In the genomic region with DNA sequence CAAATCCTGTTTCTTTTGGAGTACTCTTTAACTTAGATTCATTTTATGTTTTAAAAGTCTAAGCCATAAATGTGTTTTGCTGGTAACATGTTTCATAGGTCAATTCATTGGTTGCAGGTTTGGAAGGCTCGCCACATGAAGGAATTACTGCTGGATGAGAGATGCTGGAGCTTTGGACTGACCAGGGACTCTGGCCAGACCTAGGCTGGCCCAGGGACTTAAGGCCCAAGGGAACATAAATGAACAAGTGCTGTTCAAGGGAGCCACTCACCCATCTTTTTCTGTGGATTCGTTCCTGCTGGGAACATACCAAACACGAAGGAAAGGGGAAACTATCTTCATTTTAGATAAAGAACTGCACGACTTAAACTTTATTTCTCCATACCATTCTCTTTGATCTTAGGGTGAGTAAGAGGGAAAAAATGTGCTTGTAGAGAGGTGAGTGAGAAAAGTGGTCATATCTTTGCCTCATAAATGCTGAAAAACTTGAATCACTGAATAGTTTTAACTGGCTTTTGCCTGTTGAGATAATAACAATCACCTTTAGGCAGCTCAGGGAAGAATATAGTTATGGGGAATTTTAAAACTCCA, we compare ENCODE assay signal across 1 cellular context.
TF ChIP-seq lines count a peak whose summit lies in the region.

No MANE protein-coding gene starts in this region.

TF ChIP-seq in K562, 482 proteins besides CTCF, POLR2A, EP300 and RAD21:
- no peak for TF ChIP-seq ZNF436 (CRISPR knock-in tag; IDR thresholded peaks at IDR 0.05)
- no peak for TF ChIP-seq RBM34 (IDR thresholded peaks at IDR 0.05; ENCODE audit: borderline replicate concordance, insufficient read depth, low read length)
- TF ChIP-seq, protein P1, sequence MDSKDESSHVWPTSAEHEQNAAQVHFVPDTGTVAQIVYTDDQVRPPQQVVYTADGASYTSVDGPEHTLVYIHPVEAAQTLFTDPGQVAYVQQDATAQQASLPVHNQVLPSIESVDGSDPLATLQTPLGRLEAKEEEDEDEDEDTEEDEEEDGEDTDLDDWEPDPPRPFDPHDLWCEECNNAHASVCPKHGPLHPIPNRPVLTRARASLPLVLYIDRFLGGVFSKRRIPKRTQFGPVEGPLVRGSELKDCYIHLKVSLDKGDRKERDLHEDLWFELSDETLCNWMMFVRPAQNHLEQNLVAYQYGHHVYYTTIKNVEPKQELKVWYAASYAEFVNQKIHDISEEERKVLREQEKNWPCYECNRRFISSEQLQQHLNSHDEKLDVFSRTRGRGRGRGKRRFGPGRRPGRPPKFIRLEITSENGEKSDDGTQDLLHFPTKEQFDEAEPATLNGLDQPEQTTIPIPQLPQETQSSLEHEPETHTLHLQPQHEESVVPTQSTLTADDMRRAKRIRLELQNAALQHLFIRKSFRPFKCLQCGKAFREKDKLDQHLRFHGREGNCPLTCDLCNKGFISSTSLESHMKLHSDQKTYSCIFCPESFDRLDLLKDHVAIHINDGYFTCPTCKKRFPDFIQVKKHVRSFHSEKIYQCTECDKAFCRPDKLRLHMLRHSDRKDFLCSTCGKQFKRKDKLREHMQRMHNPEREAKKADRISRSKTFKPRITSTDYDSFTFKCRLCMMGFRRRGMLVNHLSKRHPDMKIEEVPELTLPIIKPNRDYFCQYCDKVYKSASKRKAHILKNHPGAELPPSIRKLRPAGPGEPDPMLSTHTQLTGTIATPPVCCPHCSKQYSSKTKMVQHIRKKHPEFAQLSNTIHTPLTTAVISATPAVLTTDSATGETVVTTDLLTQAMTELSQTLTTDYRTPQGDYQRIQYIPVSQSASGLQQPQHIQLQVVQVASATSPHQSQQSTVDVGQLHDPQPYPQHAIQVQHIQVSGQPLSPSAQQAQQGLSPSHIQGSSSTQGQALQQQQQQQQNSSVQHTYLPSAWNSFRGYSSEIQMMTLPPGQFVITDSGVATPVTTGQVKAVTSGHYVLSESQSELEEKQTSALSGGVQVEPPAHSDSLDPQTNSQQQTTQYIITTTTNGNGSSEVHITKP (IDR thresholded peaks at IDR 0.05; ENCODE audit: partially characterized antibody), result peak; percentile 9
TF ChIP-seq in K562: peak in this region for 1.
